In genomic region chr18:75088622-75089211, GRCh38 we compare ENCODE assay signal across 23 cellular contexts.
DNase-seq lines count a peak whose midpoint lies in the region; ATAC-seq and TF ChIP-seq lines count a peak whose summit lies in the region.
"Had no signal": no experiment of that assay in that cellular context is flagged by ENCODE, and none has a peak within 500 bp of the region (broad histone marks: within the 10 kb centered on the region; RNA-seq: fewer than 3 reads in every experiment).

No MANE protein-coding gene starts in this region.

- no peaks in the 10 kb centered on the region for H3K9me3 Mint-ChIP-seq in osteocyte (ENCODE audit: unreplicated experiment)
- peaks cover 12% of the 10 kb centered on the region for H3K9me3 Mint-ChIP-seq in activated T-helper 2 cell treated with anti-CD3 and anti-CD28 coated beads, Interferon-gamma antibody, Interleukin-2, Interleukin-4, amounts not matched to agents 10 μg/mL and 5 μg/mL and 100 μg/mL, durations not matched to agents 14 hours and 24 hours and 36 hours

- DNase-seq in right atrium auricular region (ENCODE audit: low spot score) (peak; percentile 48), left cardiac atrium (no peak), coronary artery (ENCODE audit: low spot score) (peak; percentile 67), osteocyte (ENCODE audit: extremely low spot score, unreplicated experiment) (peak; percentile 73), HT-29 (ENCODE audit: low spot score) (no peak), NCI-H524 treated with DMSO at 0.1 percent for 48 hours (lab: John Stamatoyannopoulos, UW) (no peak), NAMALWA (ENCODE audit: low spot score) (no peak)
- no peak for DNase-seq in activated T-helper 2 cell treated with anti-CD3 and anti-CD28 coated beads, Interferon-gamma antibody, Interleukin-2, Interleukin-4, amounts not matched to agents 10 μg/mL and 5 μg/mL and 100 μg/mL, durations not matched to agents 14 hours and 24 hours and 36 hours (ENCODE audit: low spot score)
- DNase-seq: BE2C; CD4-positive, CD25-positive, alpha-beta regulatory T cell; COR-L47; DMS153; GF-D8; NCI-H1092 treated with DMSO at 0.1 percent for 48 hours; NCI-H146; NCI-H2081 treated with DMSO at 0.1 percent for 48 hours; NCI-H446 treated with DMSO at 0.1 percent for 48 hours; Right ventricle myocardium superior had no signal

- H3K4me1 ChIP-seq in right atrium auricular region, result no peaks in the 10 kb centered on the region
- H3K4me1 ChIP-seq: BE2C had no signal

- no peaks in the 10 kb centered on the region for H3K36me3 Mint-ChIP-seq in osteocyte (ENCODE audit: unreplicated experiment)
- no peaks in the 10 kb centered on the region for H3K36me3 Mint-ChIP-seq in activated T-helper 2 cell treated with anti-CD3 and anti-CD28 coated beads, Interferon-gamma antibody, Interleukin-2, Interleukin-4, amounts not matched to agents 10 μg/mL and 5 μg/mL and 100 μg/mL, durations not matched to agents 14 hours and 24 hours and 36 hours (ENCODE audit: low read depth)
- H3K36me3 Mint-ChIP-seq: CD4-positive, CD25-positive, alpha-beta regulatory T cell had no signal

- peaks cover 16% of the 10 kb centered on the region for H3K27me3 Mint-ChIP-seq in osteocyte (ENCODE audit: unreplicated experiment)
- peaks cover 13% of the 10 kb centered on the region for H3K27me3 Mint-ChIP-seq in activated T-helper 2 cell treated with anti-CD3 and anti-CD28 coated beads, Interferon-gamma antibody, Interleukin-2, Interleukin-4, amounts not matched to agents 10 μg/mL and 5 μg/mL and 100 μg/mL, durations not matched to agents 14 hours and 24 hours and 36 hours (ENCODE audit: low read depth)

- H3K27me3 ChIP-seq in right atrium auricular region, result no peaks in the 10 kb centered on the region
- H3K27me3 ChIP-seq: BE2C had no signal

- intact Hi-C loops in left cardiac atrium (cut with DNase I), result no loop called here
- intact Hi-C loops in activated T-helper 2 cell treated with anti-CD3 and anti-CD28 coated beads, Interferon-gamma antibody, Interleukin-2, Interleukin-4, amounts not matched to agents 10 μg/mL and 5 μg/mL and 100 μg/mL, durations not matched to agents 14 hours and 24 hours and 36 hours (cut with micrococcal nuclease), result no loop called here

- no peak for ATAC-seq in left cardiac atrium
- ATAC-seq: GM12878, HCT116 had no signal

- H3K4me3 Mint-ChIP-seq in osteocyte (ENCODE audit: unreplicated experiment), result no peak overlapping the region
- H3K4me3 Mint-ChIP-seq in activated T-helper 2 cell treated with anti-CD3 and anti-CD28 coated beads, Interferon-gamma antibody, Interleukin-2, Interleukin-4, amounts not matched to agents 10 μg/mL and 5 μg/mL and 100 μg/mL, durations not matched to agents 14 hours and 24 hours and 36 hours (ENCODE audit: low read depth), result no peak overlapping the region
- H3K4me3 Mint-ChIP-seq: CD4-positive, CD25-positive, alpha-beta regulatory T cell; GM23338 had no signal

- H3K4me3 ChIP-seq in right atrium auricular region, result no peak overlapping the region
- H3K4me3 ChIP-seq in coronary artery, result no peak overlapping the region
- H3K4me3 ChIP-seq: GM12878, GM23338, SK-N-MC had no signal

- TF ChIP-seq CTCF in right atrium auricular region (IDR thresholded peaks at IDR 0.05) (no peak), coronary artery (IDR thresholded peaks at IDR 0.05) (no peak), osteocyte (IDR thresholded peaks at IDR 0.05) (no peak)

- H3K27ac ChIP-seq in right atrium auricular region (no peak overlapping the region), coronary artery (no peak overlapping the region)
- H3K27ac ChIP-seq: KMS-11, SK-N-MC had no signal

- no peak overlapping the region for H3K27ac Mint-ChIP-seq in osteocyte (ENCODE audit: unreplicated experiment)
- H3K27ac Mint-ChIP-seq in activated T-helper 2 cell treated with anti-CD3 and anti-CD28 coated beads, Interferon-gamma antibody, Interleukin-2, Interleukin-4, amounts not matched to agents 10 μg/mL and 5 μg/mL and 100 μg/mL, durations not matched to agents 14 hours and 24 hours and 36 hours, result no peak overlapping the region
- H3K27ac Mint-ChIP-seq: CD4-positive, CD25-positive, alpha-beta regulatory T cell; GM23338 had no signal

- H3K9me3 ChIP-seq in right atrium auricular region, result no peaks in the 10 kb centered on the region
- H3K9me3 ChIP-seq: BE2C had no signal

- no peaks in the 10 kb centered on the region for H3K36me3 ChIP-seq in right atrium auricular region
- H3K36me3 ChIP-seq: BE2C had no signal

- no peaks in the 10 kb centered on the region for H3K4me1 Mint-ChIP-seq in osteocyte (ENCODE audit: unreplicated experiment)
- H3K4me1 Mint-ChIP-seq in activated T-helper 2 cell treated with anti-CD3 and anti-CD28 coated beads, Interferon-gamma antibody, Interleukin-2, Interleukin-4, amounts not matched to agents 10 μg/mL and 5 μg/mL and 100 μg/mL, durations not matched to agents 14 hours and 24 hours and 36 hours (ENCODE audit: low read depth), result no peaks in the 10 kb centered on the region
- H3K4me1 Mint-ChIP-seq: CD4-positive, CD25-positive, alpha-beta regulatory T cell had no signal

Comparison
In these comparisons a context has a peak if more than half of its experiments do, and no peak if none do; other contexts are left out.
1. DNase-seq: peak in right atrium auricular region (single experiment), coronary artery (single experiment) and osteocyte (single experiment); none in left cardiac atrium (single experiment), HT-29 (single experiment), NCI-H524 treated with DMSO at 0.1 percent for 48 hours (single experiment), NAMALWA (single experiment) and activated T-helper 2 cell treated with anti-CD3 and anti-CD28 coated beads, Interferon-gamma antibody, Interleukin-2, Interleukin-4, amounts not matched to agents 10 μg/mL and 5 μg/mL and 100 μg/mL, durations not matched to agents 14 hours and 24 hours and 36 hours (single experiment).